Comparison of ENCODE assay signal across 1 cellular context in the genomic region with DNA sequence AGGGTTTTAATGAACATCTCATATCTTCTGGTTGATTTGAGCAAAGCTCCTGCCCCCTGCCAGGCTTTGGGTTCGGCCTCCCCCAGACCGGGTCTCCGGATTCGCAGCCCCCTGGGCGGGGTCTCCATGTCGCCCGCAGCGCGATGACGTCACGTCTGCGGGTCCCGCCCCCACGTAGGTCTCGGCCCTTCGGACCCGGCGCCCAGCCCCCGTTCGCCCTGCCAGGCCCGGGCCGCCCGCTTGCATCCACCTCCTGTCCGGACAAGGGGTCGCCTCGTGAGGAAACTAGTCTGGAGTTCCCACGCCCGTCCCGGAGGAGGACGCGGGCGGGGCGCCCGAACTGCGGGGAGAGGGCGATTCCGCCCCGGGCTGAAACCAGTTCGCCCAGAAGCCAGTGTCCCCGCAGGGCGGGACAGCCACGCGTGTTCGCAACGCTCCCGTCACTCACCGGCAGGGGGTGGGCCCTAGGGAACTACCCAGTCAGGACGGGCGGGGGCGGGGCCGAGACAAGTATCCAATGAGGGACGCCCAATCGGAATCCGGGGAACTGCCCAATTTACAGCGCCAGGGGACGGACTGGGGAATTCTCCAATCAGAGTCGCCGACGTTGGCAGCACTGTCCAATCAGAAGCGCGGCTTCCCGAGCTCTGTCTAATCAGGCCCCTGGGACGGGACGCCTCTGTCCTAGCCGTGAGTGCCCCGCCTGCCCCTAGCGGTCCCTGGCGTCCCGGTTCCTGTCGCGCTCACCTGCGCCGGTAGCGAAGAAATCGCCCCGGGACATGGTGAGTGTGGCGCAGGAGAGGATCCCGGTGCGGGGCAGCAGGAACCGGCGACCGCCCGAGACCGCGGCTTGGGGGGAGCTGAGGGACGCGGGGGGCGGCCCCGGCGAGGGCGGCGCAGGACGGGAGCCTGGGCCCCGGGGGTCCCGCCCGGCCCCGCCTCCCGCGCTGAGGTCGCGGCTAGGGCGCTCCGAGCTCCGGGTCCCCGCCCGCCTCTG.
A peak's percentile ranks its signal among the peaks of the same experiment; 100 is the strongest.
TF ChIP-seq lines count a peak whose summit lies in the region.

A gene (plus strand): TSS at position 682 of the 997 bp plus-strand sequence. CDS start 98 bp downstream, at position 780.

TF ChIP-seq in WTC11, 78 proteins besides CTCF, POLR2A, EP300 and RAD21 (continued from another document):
- TF ChIP-seq, protein P1, sequence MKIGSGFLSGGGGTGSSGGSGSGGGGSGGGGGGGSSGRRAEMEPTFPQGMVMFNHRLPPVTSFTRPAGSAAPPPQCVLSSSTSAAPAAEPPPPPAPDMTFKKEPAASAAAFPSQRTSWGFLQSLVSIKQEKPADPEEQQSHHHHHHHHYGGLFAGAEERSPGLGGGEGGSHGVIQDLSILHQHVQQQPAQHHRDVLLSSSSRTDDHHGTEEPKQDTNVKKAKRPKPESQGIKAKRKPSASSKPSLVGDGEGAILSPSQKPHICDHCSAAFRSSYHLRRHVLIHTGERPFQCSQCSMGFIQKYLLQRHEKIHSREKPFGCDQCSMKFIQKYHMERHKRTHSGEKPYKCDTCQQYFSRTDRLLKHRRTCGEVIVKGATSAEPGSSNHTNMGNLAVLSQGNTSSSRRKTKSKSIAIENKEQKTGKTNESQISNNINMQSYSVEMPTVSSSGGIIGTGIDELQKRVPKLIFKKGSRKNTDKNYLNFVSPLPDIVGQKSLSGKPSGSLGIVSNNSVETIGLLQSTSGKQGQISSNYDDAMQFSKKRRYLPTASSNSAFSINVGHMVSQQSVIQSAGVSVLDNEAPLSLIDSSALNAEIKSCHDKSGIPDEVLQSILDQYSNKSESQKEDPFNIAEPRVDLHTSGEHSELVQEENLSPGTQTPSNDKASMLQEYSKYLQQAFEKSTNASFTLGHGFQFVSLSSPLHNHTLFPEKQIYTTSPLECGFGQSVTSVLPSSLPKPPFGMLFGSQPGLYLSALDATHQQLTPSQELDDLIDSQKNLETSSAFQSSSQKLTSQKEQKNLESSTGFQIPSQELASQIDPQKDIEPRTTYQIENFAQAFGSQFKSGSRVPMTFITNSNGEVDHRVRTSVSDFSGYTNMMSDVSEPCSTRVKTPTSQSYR (CRISPR knock-in tag; IDR thresholded peaks at IDR 0.05) = peak; percentile 2
- TF ChIP-seq, protein P2, sequence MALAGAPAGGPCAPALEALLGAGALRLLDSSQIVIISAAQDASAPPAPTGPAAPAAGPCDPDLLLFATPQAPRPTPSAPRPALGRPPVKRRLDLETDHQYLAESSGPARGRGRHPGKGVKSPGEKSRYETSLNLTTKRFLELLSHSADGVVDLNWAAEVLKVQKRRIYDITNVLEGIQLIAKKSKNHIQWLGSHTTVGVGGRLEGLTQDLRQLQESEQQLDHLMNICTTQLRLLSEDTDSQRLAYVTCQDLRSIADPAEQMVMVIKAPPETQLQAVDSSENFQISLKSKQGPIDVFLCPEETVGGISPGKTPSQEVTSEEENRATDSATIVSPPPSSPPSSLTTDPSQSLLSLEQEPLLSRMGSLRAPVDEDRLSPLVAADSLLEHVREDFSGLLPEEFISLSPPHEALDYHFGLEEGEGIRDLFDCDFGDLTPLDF (CRISPR knock-in tag; IDR thresholded peaks at IDR 0.05) = no peak
- TF ChIP-seq GTF2I (CRISPR knock-in tag; conservative IDR thresholded peaks at IDR 0.05) (no peak), RORB (CRISPR knock-in tag; IDR thresholded peaks at IDR 0.05) (no peak), FOXK1 (CRISPR knock-in tag; IDR thresholded peaks at IDR 0.05) (peak; percentile 48), SMAD4 (CRISPR knock-in tag; IDR thresholded peaks at IDR 0.05) (no peak), ZNF219 (CRISPR knock-in tag; IDR thresholded peaks at IDR 0.05; ENCODE audit: borderline replicate concordance) (no peak), ZNF396 (CRISPR knock-in tag; IDR thresholded peaks at IDR 0.05; ENCODE audit: borderline replicate concordance) (no peak), ZBTB21 (CRISPR knock-in tag; IDR thresholded peaks at IDR 0.05; ENCODE audit: borderline replicate concordance) (peak; percentile 80; the same call in 1 of the 2 replicates), MXD4 (CRISPR knock-in tag; IDR thresholded peaks at IDR 0.05; ENCODE audit: borderline replicate concordance) (no peak), NR1H2 (CRISPR knock-in tag; IDR thresholded peaks at IDR 0.05) (no peak), SMAD3 (CRISPR knock-in tag; IDR thresholded peaks at IDR 0.05; ENCODE audit: borderline replicate concordance) (no peak), SP1 (CRISPR knock-in tag; conservative IDR thresholded peaks at IDR 0.05) (peak; percentile 80)
- TF ChIP-seq, protein P3, sequence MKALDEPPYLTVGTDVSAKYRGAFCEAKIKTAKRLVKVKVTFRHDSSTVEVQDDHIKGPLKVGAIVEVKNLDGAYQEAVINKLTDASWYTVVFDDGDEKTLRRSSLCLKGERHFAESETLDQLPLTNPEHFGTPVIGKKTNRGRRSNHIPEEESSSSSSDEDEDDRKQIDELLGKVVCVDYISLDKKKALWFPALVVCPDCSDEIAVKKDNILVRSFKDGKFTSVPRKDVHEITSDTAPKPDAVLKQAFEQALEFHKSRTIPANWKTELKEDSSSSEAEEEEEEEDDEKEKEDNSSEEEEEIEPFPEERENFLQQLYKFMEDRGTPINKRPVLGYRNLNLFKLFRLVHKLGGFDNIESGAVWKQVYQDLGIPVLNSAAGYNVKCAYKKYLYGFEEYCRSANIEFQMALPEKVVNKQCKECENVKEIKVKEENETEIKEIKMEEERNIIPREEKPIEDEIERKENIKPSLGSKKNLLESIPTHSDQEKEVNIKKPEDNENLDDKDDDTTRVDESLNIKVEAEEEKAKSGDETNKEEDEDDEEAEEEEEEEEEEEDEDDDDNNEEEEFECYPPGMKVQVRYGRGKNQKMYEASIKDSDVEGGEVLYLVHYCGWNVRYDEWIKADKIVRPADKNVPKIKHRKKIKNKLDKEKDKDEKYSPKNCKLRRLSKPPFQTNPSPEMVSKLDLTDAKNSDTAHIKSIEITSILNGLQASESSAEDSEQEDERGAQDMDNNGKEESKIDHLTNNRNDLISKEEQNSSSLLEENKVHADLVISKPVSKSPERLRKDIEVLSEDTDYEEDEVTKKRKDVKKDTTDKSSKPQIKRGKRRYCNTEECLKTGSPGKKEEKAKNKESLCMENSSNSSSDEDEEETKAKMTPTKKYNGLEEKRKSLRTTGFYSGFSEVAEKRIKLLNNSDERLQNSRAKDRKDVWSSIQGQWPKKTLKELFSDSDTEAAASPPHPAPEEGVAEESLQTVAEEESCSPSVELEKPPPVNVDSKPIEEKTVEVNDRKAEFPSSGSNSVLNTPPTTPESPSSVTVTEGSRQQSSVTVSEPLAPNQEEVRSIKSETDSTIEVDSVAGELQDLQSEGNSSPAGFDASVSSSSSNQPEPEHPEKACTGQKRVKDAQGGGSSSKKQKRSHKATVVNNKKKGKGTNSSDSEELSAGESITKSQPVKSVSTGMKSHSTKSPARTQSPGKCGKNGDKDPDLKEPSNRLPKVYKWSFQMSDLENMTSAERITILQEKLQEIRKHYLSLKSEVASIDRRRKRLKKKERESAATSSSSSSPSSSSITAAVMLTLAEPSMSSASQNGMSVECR (CRISPR knock-in tag; IDR thresholded peaks at IDR 0.05; ENCODE audit: borderline replicate concordance) = 0 out of 2 replicates have a peak, but pooled peaks have one; percentile 29
- TF ChIP-seq, protein P4, sequence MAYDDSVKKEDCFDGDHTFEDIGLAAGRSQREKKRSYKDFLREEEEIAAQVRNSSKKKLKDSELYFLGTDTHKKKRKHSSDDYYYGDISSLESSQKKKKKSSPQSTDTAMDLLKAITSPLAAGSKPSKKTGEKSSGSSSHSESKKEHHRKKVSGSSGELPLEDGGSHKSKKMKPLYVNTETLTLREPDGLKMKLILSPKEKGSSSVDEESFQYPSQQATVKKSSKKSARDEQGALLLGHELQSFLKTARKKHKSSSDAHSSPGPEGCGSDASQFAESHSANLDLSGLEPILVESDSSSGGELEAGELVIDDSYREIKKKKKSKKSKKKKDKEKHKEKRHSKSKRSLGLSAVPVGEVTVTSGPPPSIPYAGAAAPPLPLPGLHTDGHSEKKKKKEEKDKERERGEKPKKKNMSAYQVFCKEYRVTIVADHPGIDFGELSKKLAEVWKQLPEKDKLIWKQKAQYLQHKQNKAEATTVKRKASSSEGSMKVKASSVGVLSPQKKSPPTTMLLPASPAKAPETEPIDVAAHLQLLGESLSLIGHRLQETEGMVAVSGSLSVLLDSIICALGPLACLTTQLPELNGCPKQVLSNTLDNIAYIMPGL (CRISPR knock-in tag; IDR thresholded peaks at IDR 0.05) = peak; percentile 83; the same call in 1 of the 2 replicates
- TF ChIP-seq, protein P5, sequence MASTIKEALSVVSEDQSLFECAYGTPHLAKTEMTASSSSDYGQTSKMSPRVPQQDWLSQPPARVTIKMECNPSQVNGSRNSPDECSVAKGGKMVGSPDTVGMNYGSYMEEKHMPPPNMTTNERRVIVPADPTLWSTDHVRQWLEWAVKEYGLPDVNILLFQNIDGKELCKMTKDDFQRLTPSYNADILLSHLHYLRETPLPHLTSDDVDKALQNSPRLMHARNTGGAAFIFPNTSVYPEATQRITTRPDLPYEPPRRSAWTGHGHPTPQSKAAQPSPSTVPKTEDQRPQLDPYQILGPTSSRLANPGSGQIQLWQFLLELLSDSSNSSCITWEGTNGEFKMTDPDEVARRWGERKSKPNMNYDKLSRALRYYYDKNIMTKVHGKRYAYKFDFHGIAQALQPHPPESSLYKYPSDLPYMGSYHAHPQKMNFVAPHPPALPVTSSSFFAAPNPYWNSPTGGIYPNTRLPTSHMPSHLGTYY (CRISPR knock-in tag; IDR thresholded peaks at IDR 0.05) = peak; percentile 86
- TF ChIP-seq, protein P6, sequence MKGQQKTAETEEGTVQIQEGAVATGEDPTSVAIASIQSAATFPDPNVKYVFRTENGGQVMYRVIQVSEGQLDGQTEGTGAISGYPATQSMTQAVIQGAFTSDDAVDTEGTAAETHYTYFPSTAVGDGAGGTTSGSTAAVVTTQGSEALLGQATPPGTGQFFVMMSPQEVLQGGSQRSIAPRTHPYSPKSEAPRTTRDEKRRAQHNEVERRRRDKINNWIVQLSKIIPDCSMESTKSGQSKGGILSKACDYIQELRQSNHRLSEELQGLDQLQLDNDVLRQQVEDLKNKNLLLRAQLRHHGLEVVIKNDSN (CRISPR knock-in tag; IDR thresholded peaks at IDR 0.05) = peak; percentile 46; the same call in 1 of the 2 replicates
